ENCODE assay signal across 1 cellular context in genomic region chr16:30010817-30011504, GRCh38.
TF ChIP-seq lines count a peak whose summit lies in the region.

Gene DOC2A, minus strand, starts transcription at chr16:30011027. Its CDS starts 805 bp downstream, at chr16:30010222.

TF ChIP-seq in HEK293, 187 proteins besides CTCF, POLR2A, EP300 and RAD21 (continued from another document and continues in another):
- TF ChIP-seq ZNF155 (tag by site-specific recombination; IDR thresholded peaks at IDR 0.05): no peak
- TF ChIP-seq TCF7L2 (IDR thresholded peaks at IDR 0.05; ENCODE audit: borderline replicate concordance, low read depth, low read length): no peak
- TF ChIP-seq ZBTB20 (tag by site-specific recombination; IDR thresholded peaks at IDR 0.05): peak; percentile 8; the same call in 1 of the 2 replicates
- no peak for TF ChIP-seq ZNF266 (tag by site-specific recombination; IDR thresholded peaks at IDR 0.05; ENCODE audit: low read depth)
- TF ChIP-seq ZBTB7A (tag by site-specific recombination; IDR thresholded peaks at IDR 0.05; ENCODE audit: low read depth): no peak
- TF ChIP-seq ZNF670 (tag by site-specific recombination; IDR thresholded peaks at IDR 0.05; ENCODE audit: low read depth): no peak
- 0 out of 2 replicates have a peak, but pooled peaks have one; percentile 3 for TF ChIP-seq KLF9 (tag by site-specific recombination; IDR thresholded peaks at IDR 0.05; ENCODE audit: low read depth)
- no peak for TF ChIP-seq ZNF114 (tag by site-specific recombination; IDR thresholded peaks at IDR 0.05)
- TF ChIP-seq MZF1 (tag by site-specific recombination; IDR thresholded peaks at IDR 0.05; ENCODE audit: borderline replicate concordance): no peak
- no peak for TF ChIP-seq ZNF510 (tag by site-specific recombination; IDR thresholded peaks at IDR 0.05; ENCODE audit: insufficient replicate concordance)
- TF ChIP-seq ZNF629 (tag by site-specific recombination; IDR thresholded peaks at IDR 0.05): no peak
- TF ChIP-seq KLF10 (tag by site-specific recombination; IDR thresholded peaks at IDR 0.05): no peak
- TF ChIP-seq ZBTB44 (tag by site-specific recombination; IDR thresholded peaks at IDR 0.05): no peak
- no peak for TF ChIP-seq ZNF211 (tag by site-specific recombination; IDR thresholded peaks at IDR 0.05; ENCODE audit: low read depth)
- no peak for TF ChIP-seq ZNF521 (tag by site-specific recombination; IDR thresholded peaks at IDR 0.05)
- TF ChIP-seq ZNF626 (tag by site-specific recombination; IDR thresholded peaks at IDR 0.05): no peak
- TF ChIP-seq ZNF747 (tag by site-specific recombination; IDR thresholded peaks at IDR 0.05): no peak
- TF ChIP-seq SCRT2 (tag by site-specific recombination; IDR thresholded peaks at IDR 0.05): peak; percentile 98
- TF ChIP-seq ZNF48 (tag by site-specific recombination; IDR thresholded peaks at IDR 0.05): no peak
- no peak for TF ChIP-seq ZNF26 (tag by site-specific recombination; IDR thresholded peaks at IDR 0.05)
- no peak for TF ChIP-seq ZNF184 (tag by site-specific recombination; IDR thresholded peaks at IDR 0.05)
- no peak for TF ChIP-seq YY2 (tag by site-specific recombination; IDR thresholded peaks at IDR 0.05)
- TF ChIP-seq ZNF645 (tag by site-specific recombination; IDR thresholded peaks at IDR 0.05): no peak
- no peak for TF ChIP-seq TRIM28 (IDR thresholded peaks at IDR 0.05; ENCODE audit: borderline replicate concordance, low read length)
- TF ChIP-seq ZNF133 (tag by site-specific recombination; IDR thresholded peaks at IDR 0.05): no peak
- no peak for TF ChIP-seq ZNF530 (tag by site-specific recombination; IDR thresholded peaks at IDR 0.05; ENCODE audit: low read depth)
- no peak for TF ChIP-seq ZSCAN18 (tag by site-specific recombination; IDR thresholded peaks at IDR 0.05)
- TF ChIP-seq ZNF558 (tag by site-specific recombination; IDR thresholded peaks at IDR 0.05): no peak
- TF ChIP-seq ZEB2 (tag by site-specific recombination; IDR thresholded peaks at IDR 0.05): 0 out of 2 replicates have a peak, but pooled peaks have one; percentile 17
- TF ChIP-seq KLF16 (tag by site-specific recombination; IDR thresholded peaks at IDR 0.05): peak; percentile 55; the same call in 1 of the 2 replicates
- peak; percentile 53; the same call in 1 of the 2 replicates for TF ChIP-seq HIC1 (tag by site-specific recombination; IDR thresholded peaks at IDR 0.05)
- no peak for TF ChIP-seq ZNF830 (tag by site-specific recombination; IDR thresholded peaks at IDR 0.05; ENCODE audit: low read depth)
- no peak for TF ChIP-seq ZNF37A (tag by site-specific recombination; IDR thresholded peaks at IDR 0.05)
- no peak for TF ChIP-seq ZNF426 (tag by site-specific recombination; IDR thresholded peaks at IDR 0.05)
- TF ChIP-seq ZNF776 (tag by site-specific recombination; IDR thresholded peaks at IDR 0.05; ENCODE audit: borderline replicate concordance): no peak
- no peak for TF ChIP-seq ZNF571 (tag by site-specific recombination; IDR thresholded peaks at IDR 0.05)
- TF ChIP-seq ZNF777 (tag by site-specific recombination; IDR thresholded peaks at IDR 0.05; ENCODE audit: borderline replicate concordance): no peak
- TF ChIP-seq MYNN (tag by site-specific recombination; IDR thresholded peaks at IDR 0.05; ENCODE audit: borderline replicate concordance): no peak
- peak; percentile 91 for TF ChIP-seq ZNF18 (tag by site-specific recombination; IDR thresholded peaks at IDR 0.05)
- TF ChIP-seq GFI1B (tag by site-specific recombination; IDR thresholded peaks at IDR 0.05): no peak
- TF ChIP-seq GLI2 (tag by site-specific recombination; IDR thresholded peaks at IDR 0.05; ENCODE audit: borderline replicate concordance, low read depth): no peak
- no peak for TF ChIP-seq PBX3 (CRISPR knock-in tag; IDR thresholded peaks at IDR 0.05)
- no peak for TF ChIP-seq ZNF423 (tag by site-specific recombination; IDR thresholded peaks at IDR 0.05)
- TF ChIP-seq ZNF639 (tag by site-specific recombination; IDR thresholded peaks at IDR 0.05): no peak
- TF ChIP-seq ZNF514 (tag by site-specific recombination; IDR thresholded peaks at IDR 0.05): no peak
- TF ChIP-seq ZNF660 (tag by site-specific recombination; IDR thresholded peaks at IDR 0.05): no peak
- TF ChIP-seq ZNF146 (tag by site-specific recombination; IDR thresholded peaks at IDR 0.05): 0 out of 2 replicates have a peak, but pooled peaks have one; percentile 4
- TF ChIP-seq ZNF518A (tag by site-specific recombination; conservative IDR thresholded peaks at IDR 0.05; ENCODE audit: low read depth): no peak
- TF ChIP-seq ZNF664 (tag by site-specific recombination; IDR thresholded peaks at IDR 0.05): no peak
- TF ChIP-seq ZFHX2 (tag by site-specific recombination; conservative IDR thresholded peaks at IDR 0.05): peak; percentile 10; the same call in 1 of the 2 replicates
- TF ChIP-seq ZNF121 (tag by site-specific recombination; IDR thresholded peaks at IDR 0.05): no peak
